10 cellular contexts compared by ENCODE assay signal in the genomic region with DNA sequence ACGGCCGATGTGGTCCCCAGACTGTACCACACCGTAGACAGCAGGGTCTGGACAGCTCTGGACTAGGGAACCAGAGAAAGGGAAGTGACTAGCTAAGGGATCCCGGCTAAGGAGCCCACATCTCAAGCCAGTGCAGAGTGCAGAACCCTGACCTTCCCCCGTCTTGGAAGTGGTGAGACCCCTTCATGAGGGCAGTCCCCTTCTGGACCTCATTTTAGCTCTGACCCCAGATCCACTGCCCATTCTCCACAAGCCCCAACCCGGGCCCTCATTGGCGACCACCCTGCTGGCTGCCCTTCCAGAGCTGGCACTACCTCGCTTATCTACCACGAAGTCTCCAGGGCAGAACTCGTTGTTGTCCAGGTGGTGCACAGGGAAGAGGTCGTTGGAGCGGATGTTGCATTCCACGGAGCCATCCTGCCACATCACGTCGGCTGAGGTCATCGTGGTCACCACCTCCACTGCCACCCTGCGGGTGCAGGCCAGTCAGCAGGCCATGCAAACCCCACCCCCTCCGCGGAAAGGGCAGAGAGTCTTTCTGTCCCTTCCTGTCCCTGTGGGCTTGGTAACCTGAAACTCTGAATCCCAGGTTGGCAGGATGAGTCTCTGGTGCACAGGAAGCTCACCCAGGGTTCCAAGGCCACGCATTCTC. TPM values are rescaled to one million over a fixed set of nuclear protein-coding genes. Genes with fewer than 3 reads are reported as not detected.
DNase-seq lines count a peak whose midpoint lies in the region; ATAC-seq and TF ChIP-seq lines count a peak whose summit lies in the region.
"Had no signal": no experiment of that assay in that cellular context is flagged by ENCODE, and none has a peak within 500 bp of the region (broad histone marks: within the 10 kb centered on the region; RNA-seq: fewer than 3 reads in every experiment).

No MANE protein-coding gene starts in this region.

- BruUV-seq in PC-3 (replicated peaks; lab: Mats Ljungman, UMichigan), result no TSS peak

- H3K4me3 ChIP-seq in PC-3 (ENCODE audit: low read length), result no peak overlapping the region
- peak overlapping the region; percentile 17 for H3K4me3 ChIP-seq in parathyroid adenoma (ENCODE audit: low read depth, low read length)
- no peak overlapping the region for H3K4me3 ChIP-seq in ascending aorta

- H4K20me1 ChIP-seq in PC-3 (ENCODE audit: low read length), result peaks cover 3% of the 10 kb centered on the region; the same call in 1 of the 2 replicates

- POLR2A ChIA-PET in PC-3 (lab: Charles Lee; ENCODE audit: unreplicated experiment), result interaction anchor here (0.5 to 1.0 kb wide), 2 partner anchors 33 to 54 kb away, joined by 3 to 20 read pairs; partner anchors contain the start of gene UBE2O

- peaks cover 25% of the 10 kb centered on the region for H3F3A ChIP-seq in PC-3 (ENCODE audit: low read length, unreplicated experiment)

- H3K79me2 ChIP-seq in PC-3 (ENCODE audit: low read length) (no peaks in the 10 kb centered on the region), parathyroid adenoma (peaks cover 7% of the 10 kb centered on the region)

- H3K27me3 ChIP-seq in PC-3 (ENCODE audit: low read length), result no peaks in the 10 kb centered on the region
- H3K27me3 ChIP-seq in parathyroid adenoma (ENCODE audit: control insufficient read depth, insufficient read depth, low read length), result no peaks in the 10 kb centered on the region
- no peaks in the 10 kb centered on the region for H3K27me3 ChIP-seq in ascending aorta

- H2AFZ ChIP-seq in PC-3 (ENCODE audit: low read length) (no peak overlapping the region), parathyroid adenoma (peak overlapping the region; percentile 30)

- H3K27ac ChIP-seq in PC-3 (ENCODE audit: low read length), result peak overlapping the region; percentile 42
- H3K27ac ChIP-seq in parathyroid adenoma, result peak overlapping the region; percentile 78
- H3K27ac ChIP-seq in ascending aorta, result no peak overlapping the region
- H3K27ac ChIP-seq: 22Rv1, epithelial cell of prostate had no signal

- no peak overlapping the region for H3K4me2 ChIP-seq in PC-3 (ENCODE audit: low read length)
- peak overlapping the region; percentile 32 for H3K4me2 ChIP-seq in parathyroid adenoma (ENCODE audit: low read length)

- peak; percentile 43 for ATAC-seq in PC-3

- H3K36me3 ChIP-seq in PC-3 (ENCODE audit: low read depth, low read length) (peaks cover 75% of the 10 kb centered on the region), parathyroid adenoma (ENCODE audit: control insufficient read depth, insufficient read depth, low read length) (no peaks in the 10 kb centered on the region), ascending aorta (peaks cover 70 to 92% of the 10 kb centered on the region in 2 donors)

- H3K4me1 ChIP-seq in PC-3 (ENCODE audit: insufficient read depth, low read length) (peaks cover 41% of the 10 kb centered on the region), parathyroid adenoma (peaks cover 24% of the 10 kb centered on the region), ascending aorta (no peaks in the 10 kb centered on the region)

- H3K9me2 ChIP-seq in PC-3 (replicated peaks; ENCODE audit: low read length), result no peaks in the 10 kb centered on the region

- intact Hi-C loops in PC-3 (cut with micrococcal nuclease) (loop anchor here (1.0 kb wide), 4 partner anchors 13 to 95 kb away; no protein-coding TSS in a partner anchor), ascending aorta (cut with DNase I) (loop anchor here (1.0 to 2.0 kb wide), 2 partner anchors 46 to 95 kb away; partner anchors contain the start of gene PRPSAP1)

- CTCF ChIA-PET in PC-3 (lab: Charles Lee), result interaction anchor here (0.5 to 2.7 kb wide), 11 partner anchors 13 to 118 kb away, joined by 3 to 78 read pairs (median 7); no protein-coding TSS in a partner anchor

- H3K9me3 ChIP-seq in PC-3 (ENCODE audit: low read length) (no peaks in the 10 kb centered on the region), parathyroid adenoma (ENCODE audit: control insufficient read depth, low read length) (no peaks in the 10 kb centered on the region), ascending aorta (no peaks in the 10 kb centered on the region)

- TF ChIP-seq CTCF in PC-3 (conservative IDR thresholded peaks at IDR 0.05; ENCODE audit: low read depth, low read length) (no peak), parathyroid adenoma (IDR thresholded peaks at IDR 0.05) (peak; percentile 25), ascending aorta (IDR thresholded peaks at IDR 0.05) (no peak)

- H3K9ac ChIP-seq in PC-3 (ENCODE audit: low read length), result no peak overlapping the region
- no peak overlapping the region for H3K9ac ChIP-seq in parathyroid adenoma

- DNase-seq in DMS53 (lab: John Stamatoyannopoulos, UW) (peak; percentile 40), DMS53 treated with DMSO at 0.1 percent for 48 hours (lab: John Stamatoyannopoulos, UW; ENCODE audit: unreplicated experiment) (no peak), PC-3 (peak; percentile 41), glomerular visceral epithelial cell (ENCODE audit: extremely low spot score) (peak; percentile 87), ascending aorta (ENCODE audit: low spot score in 2 of 2) (no peak)
- DNase-seq in activated CD4-positive, CD25-positive, alpha-beta regulatory T cell treated with anti-CD3 and anti-CD28 coated beads, Interleukin-2, amount 50 U/mL, for 72 hours, result no peak
- DNase-seq in stimulated activated CD4-positive, alpha-beta T cell treated with anti-CD3 and anti-CD28 coated beads, Interleukin-4, amount 100 ng/mL, for 1 hour, result no peak

RNA-seq across cellular contexts. Expression of gene SPHK1, which starts 14.2 kb away (rescaled TPM):
- total RNA-seq in PC-3 (2014; rRNA removed) (54.2 and 59.7 TPM in 2 replicates), ascending aorta (120 TPM)

RNA-seq across cellular contexts. Expression of gene PRPSAP1, which starts 44.9 kb away (rescaled TPM):
- total RNA-seq in PC-3 (2014; rRNA removed) (43.9 and 47.8 TPM in 2 replicates), ascending aorta (16.1 TPM)

RNA-seq across cellular contexts. Expression of gene UBE2O, which starts 54.3 kb away (rescaled TPM):
- total RNA-seq in PC-3 (2014; rRNA removed) (64.7 and 77.3 TPM in 2 replicates), ascending aorta (19.6 TPM)

Comparison
In these comparisons a context has a peak if more than half of its experiments do, and no peak if none do; other contexts are left out.
1. DNase-seq: peak in DMS53 (single experiment), PC-3 (single experiment) and glomerular visceral epithelial cell (single experiment); none in DMS53 treated with DMSO at 0.1 percent for 48 hours (single experiment), activated CD4-positive, CD25-positive, alpha-beta regulatory T cell treated with anti-CD3 and anti-CD28 coated beads, Interleukin-2, amount 50 U/mL, for 72 hours (single experiment), stimulated activated CD4-positive, alpha-beta T cell treated with anti-CD3 and anti-CD28 coated beads, Interleukin-4, amount 100 ng/mL, for 1 hour (single experiment) and ascending aorta (0 of 2).
2. H3K27ac ChIP-seq: peak in PC-3 (single experiment) and parathyroid adenoma (single experiment); none in ascending aorta (0 of 2).